In the genomic region with DNA sequence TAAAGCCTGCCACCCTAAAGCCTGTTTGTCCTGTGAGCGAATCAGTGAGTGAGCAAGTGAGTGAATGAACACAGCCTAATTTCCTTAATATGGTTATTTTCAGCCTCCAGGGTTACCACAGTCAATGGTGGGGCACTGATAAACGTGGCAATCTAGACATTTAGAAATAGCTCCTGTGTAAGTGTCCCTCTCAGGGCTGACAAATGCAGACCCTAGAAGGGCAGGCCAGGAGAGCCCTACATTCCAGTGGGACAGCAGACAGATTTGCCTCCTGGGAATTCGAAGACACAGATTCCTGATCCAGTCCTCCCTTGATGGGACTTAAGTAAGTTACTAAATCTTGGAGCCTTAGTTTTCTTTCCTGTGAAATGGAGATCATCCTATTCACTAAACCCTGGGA, we compare ENCODE assay signal across 2 cellular contexts.
TF ChIP-seq lines count a peak whose summit lies in the region.

No MANE protein-coding gene starts in this region.

TF ChIP-seq in HCT116, 20 proteins besides CTCF, POLR2A, EP300 and RAD21:
- no peak for TF ChIP-seq SRF (IDR thresholded peaks at IDR 0.05; ENCODE audit: low read depth)
- TF ChIP-seq CEBPB (IDR thresholded peaks at IDR 0.05; ENCODE audit: low read depth): no peak
- TF ChIP-seq ZFX (IDR thresholded peaks at IDR 0.05): no peak
- no peak for TF ChIP-seq EZH2 (IDR thresholded peaks at IDR 0.05)
- no peak for TF ChIP-seq YY1 (IDR thresholded peaks at IDR 0.05; ENCODE audit: extremely low read depth, insufficient replicate concordance, low read depth, low read length)
- TF ChIP-seq TCF7L2 (IDR thresholded peaks at IDR 0.05; ENCODE audit: borderline replicate concordance, extremely low read depth, insufficient read depth, insufficient read length): no peak
- TF ChIP-seq EGR1 (IDR thresholded peaks at IDR 0.05; ENCODE audit: low read depth): no peak
- no peak for TF ChIP-seq SIN3A (IDR thresholded peaks at IDR 0.05; ENCODE audit: low read depth)
- TF ChIP-seq SP1 (IDR thresholded peaks at IDR 0.05; ENCODE audit: low read depth): no peak
- TF ChIP-seq EZH2phosphoT487 (IDR thresholded peaks at IDR 0.05; ENCODE audit: borderline replicate concordance): no peak
- no peak for TF ChIP-seq ELF1 (IDR thresholded peaks at IDR 0.05; ENCODE audit: borderline replicate concordance, low read depth)
- TF ChIP-seq, protein P1, sequence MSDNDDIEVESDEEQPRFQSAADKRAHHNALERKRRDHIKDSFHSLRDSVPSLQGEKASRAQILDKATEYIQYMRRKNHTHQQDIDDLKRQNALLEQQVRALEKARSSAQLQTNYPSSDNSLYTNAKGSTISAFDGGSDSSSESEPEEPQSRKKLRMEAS (IDR thresholded peaks at IDR 0.05): no peak
- no peak for TF ChIP-seq CBX3 (IDR thresholded peaks at IDR 0.05; ENCODE audit: low read depth)

TF ChIP-seq in K562, 482 proteins besides CTCF, POLR2A, EP300 and RAD21:
- TF ChIP-seq, protein P2, sequence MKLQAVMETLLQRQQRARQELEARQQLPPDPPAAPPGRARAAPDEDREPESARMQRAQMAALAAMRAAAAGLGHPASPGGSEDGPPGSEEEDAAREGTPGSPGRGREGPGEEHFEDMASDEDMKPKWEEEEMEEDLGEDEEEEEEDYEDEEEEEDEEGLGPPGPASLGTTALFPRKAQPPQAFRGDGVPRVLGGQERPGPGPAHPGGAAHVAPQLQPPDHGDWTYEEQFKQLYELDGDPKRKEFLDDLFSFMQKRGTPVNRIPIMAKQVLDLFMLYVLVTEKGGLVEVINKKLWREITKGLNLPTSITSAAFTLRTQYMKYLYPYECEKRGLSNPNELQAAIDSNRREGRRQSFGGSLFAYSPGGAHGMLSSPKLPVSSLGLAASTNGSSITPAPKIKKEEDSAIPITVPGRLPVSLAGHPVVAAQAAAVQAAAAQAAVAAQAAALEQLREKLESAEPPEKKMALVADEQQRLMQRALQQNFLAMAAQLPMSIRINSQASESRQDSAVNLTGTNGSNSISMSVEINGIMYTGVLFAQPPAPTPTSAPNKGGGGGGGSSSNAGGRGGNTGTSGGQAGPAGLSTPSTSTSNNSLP (IDR thresholded peaks at IDR 0.05; ENCODE audit: borderline replicate concordance, low read depth, low read length): no peak
- no peak for TF ChIP-seq KLF16 (IDR thresholded peaks at IDR 0.05)
- no peak for TF ChIP-seq KLF6 (CRISPR knock-in tag; IDR thresholded peaks at IDR 0.05; ENCODE audit: borderline replicate concordance)
- TF ChIP-seq IRF2 (CRISPR knock-in tag; IDR thresholded peaks at IDR 0.05): no peak
- no peak for TF ChIP-seq TSC22D4 (tag; IDR thresholded peaks at IDR 0.05)
- TF ChIP-seq MYBL2 (IDR thresholded peaks at IDR 0.05; ENCODE audit: low read depth): no peak
- no peak for TF ChIP-seq MYBL2 (CRISPR knock-in tag; IDR thresholded peaks at IDR 0.05; ENCODE audit: borderline replicate concordance)
- TF ChIP-seq HDAC3 (IDR thresholded peaks at IDR 0.05; ENCODE audit: borderline replicate concordance, partially characterized antibody): no peak
- TF ChIP-seq ZEB2 (IDR thresholded peaks at IDR 0.05): no peak
- TF ChIP-seq DNMT1 (IDR thresholded peaks at IDR 0.05): no peak
- TF ChIP-seq, protein P3, sequence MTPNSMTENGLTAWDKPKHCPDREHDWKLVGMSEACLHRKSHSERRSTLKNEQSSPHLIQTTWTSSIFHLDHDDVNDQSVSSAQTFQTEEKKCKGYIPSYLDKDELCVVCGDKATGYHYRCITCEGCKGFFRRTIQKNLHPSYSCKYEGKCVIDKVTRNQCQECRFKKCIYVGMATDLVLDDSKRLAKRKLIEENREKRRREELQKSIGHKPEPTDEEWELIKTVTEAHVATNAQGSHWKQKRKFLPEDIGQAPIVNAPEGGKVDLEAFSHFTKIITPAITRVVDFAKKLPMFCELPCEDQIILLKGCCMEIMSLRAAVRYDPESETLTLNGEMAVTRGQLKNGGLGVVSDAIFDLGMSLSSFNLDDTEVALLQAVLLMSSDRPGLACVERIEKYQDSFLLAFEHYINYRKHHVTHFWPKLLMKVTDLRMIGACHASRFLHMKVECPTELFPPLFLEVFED (CRISPR knock-in tag; conservative IDR thresholded peaks at IDR 0.05): no peak
- TF ChIP-seq, protein P4, sequence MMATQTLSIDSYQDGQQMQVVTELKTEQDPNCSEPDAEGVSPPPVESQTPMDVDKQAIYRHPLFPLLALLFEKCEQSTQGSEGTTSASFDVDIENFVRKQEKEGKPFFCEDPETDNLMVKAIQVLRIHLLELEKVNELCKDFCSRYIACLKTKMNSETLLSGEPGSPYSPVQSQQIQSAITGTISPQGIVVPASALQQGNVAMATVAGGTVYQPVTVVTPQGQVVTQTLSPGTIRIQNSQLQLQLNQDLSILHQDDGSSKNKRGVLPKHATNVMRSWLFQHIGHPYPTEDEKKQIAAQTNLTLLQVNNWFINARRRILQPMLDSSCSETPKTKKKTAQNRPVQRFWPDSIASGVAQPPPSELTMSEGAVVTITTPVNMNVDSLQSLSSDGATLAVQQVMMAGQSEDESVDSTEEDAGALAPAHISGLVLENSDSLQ (IDR thresholded peaks at IDR 0.05): no peak
- no peak for TF ChIP-seq ZNF134 (CRISPR knock-in tag; conservative IDR thresholded peaks at IDR 0.05)
- TF ChIP-seq, protein P5, sequence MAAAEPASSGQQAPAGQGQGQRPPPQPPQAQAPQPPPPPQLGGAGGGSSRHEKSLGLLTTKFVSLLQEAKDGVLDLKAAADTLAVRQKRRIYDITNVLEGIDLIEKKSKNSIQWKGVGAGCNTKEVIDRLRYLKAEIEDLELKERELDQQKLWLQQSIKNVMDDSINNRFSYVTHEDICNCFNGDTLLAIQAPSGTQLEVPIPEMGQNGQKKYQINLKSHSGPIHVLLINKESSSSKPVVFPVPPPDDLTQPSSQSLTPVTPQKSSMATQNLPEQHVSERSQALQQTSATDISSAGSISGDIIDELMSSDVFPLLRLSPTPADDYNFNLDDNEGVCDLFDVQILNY (CRISPR knock-in tag; IDR thresholded peaks at IDR 0.05): no peak
- TF ChIP-seq SPI1 (IDR thresholded peaks at IDR 0.05; ENCODE audit: borderline replicate concordance, low read depth, low read length): no peak
- no peak for TF ChIP-seq MECOM (CRISPR knock-in tag; IDR thresholded peaks at IDR 0.05)
TF ChIP-seq in K562: peak in this region for 0.
